ENCODE assay signal across 10 cellular contexts in the genomic region with DNA sequence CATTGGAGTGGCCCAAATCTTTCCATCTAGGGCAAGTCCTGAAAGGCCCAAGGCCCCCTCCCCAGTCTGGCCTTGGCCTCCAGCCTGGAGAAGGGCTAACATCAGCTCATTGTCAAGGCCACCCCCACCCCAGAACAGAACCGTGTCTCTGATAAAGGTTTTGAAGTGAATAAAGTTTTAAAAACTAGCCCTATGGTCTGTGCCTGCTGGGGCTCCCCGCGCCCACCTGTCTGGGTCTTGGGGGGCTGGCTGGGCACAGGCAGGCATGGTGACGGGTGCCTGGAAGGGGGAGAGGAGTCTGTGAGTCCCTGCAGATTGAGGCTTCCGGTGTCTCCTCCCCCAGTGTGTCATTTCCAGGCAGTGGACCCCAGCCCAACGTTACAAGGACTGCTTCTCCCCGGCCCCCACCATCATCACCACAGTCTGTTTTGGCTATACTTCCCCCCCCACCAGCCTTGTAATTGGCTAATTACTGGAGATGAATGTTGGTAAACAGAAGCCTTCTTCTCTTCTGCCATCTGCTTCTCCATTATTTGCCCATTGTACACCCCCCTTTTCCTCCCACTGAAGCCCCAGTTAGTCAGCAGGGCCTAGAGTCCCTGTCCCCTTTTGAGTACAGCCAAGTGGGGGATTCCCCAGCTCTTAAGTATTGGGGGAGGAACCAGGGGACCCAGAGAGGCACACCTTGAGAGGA. TPM values are rescaled to one million over a fixed set of nuclear protein-coding genes. Genes with fewer than 3 reads are reported as not detected.
DNase-seq lines count a peak whose midpoint lies in the region; ATAC-seq and TF ChIP-seq lines count a peak whose summit lies in the region.
"Had no signal": no experiment of that assay in that cellular context is flagged by ENCODE, and none has a peak within 500 bp of the region (broad histone marks: within the 10 kb centered on the region; RNA-seq: fewer than 3 reads in every experiment).

No MANE protein-coding gene starts in this region.

- WGBS in right cardiac atrium, result 37% methylated on average over 7 of the region's 7 CpGs

- no peaks in the 10 kb centered on the region for H3K9me3 ChIP-seq in RWPE2 (ENCODE audit: severe bottlenecking)
- H3K9me3 ChIP-seq in right cardiac atrium (ENCODE audit: control insufficient read depth, low read length), result no peaks in the 10 kb centered on the region
- no peaks in the 10 kb centered on the region for H3K9me3 ChIP-seq in thoracic aorta

- peaks cover 27 to 32% of the 10 kb centered on the region in 2 donors for H3K4me1 Mint-ChIP-seq in immature natural killer cell

- TF ChIP-seq CTCF in RWPE2 (IDR thresholded peaks at IDR 0.05; ENCODE audit: poor library complexity, severe bottlenecking) (no peak), thoracic aorta (IDR thresholded peaks at IDR 0.05) (no peak)

- H3K27me3 Mint-ChIP-seq in immature natural killer cell (ENCODE audit: low read depth in 3 of 3), result peaks cover 3 to 8% (median 5%) of the 10 kb centered on the region in 3 donors

- DNase-seq in activated naive CD4-positive, alpha-beta T cell treated with anti-CD3 and anti-CD28 coated beads, Interleukin-2, amount 50 U/mL, for 72 hours (ENCODE audit: low spot score in 2 of 2), result no peak
- DNase-seq in activated naive CD4-positive, alpha-beta T cell (lab: John Stamatoyannopoulos, UW), result no peak
- DNase-seq in RWPE2 (ENCODE audit: low spot score) (no peak), right cardiac atrium (no peak), thoracic aorta (ENCODE audit: low spot score) (no peak), erythroblast (lab: John Stamatoyannopoulos, UW) (no peak), immature natural killer cell (no peak), SK-N-DZ (ENCODE audit: low spot score) (no peak)

- TF ChIP-seq POLR2A in erythroblast (IDR thresholded peaks at IDR 0.05; ENCODE audit: low read length), result no peak

- intact Hi-C loops in right cardiac atrium (cut with DNase I), result no loop called here

- H3K27ac Mint-ChIP-seq in activated naive CD4-positive, alpha-beta T cell treated with anti-CD3 and anti-CD28 coated beads, Interleukin-2, amount 50 U/mL, for 72 hours, result peak overlapping the region; percentile 44 to 82
- H3K27ac Mint-ChIP-seq in immature natural killer cell, result peak overlapping the region in 2 of 6 donors; percentile 39 to 49

- H3K27ac ChIP-seq in RWPE2 (ENCODE audit: poor library complexity, severe bottlenecking) (peak overlapping the region; percentile 75), right cardiac atrium (ENCODE audit: low read length) (peak overlapping the region; percentile 55), thoracic aorta (peak overlapping the region; percentile 80 to 93)
- H3K27ac ChIP-seq: C4-2B had no signal

- H3K4me3 Mint-ChIP-seq in immature natural killer cell, result peak overlapping the region in 1 of 5 donors; percentile 13

- no peak for ATAC-seq in activated naive CD4-positive, alpha-beta T cell treated with anti-CD3 and anti-CD28 coated beads, Interleukin-2, amount 50 U/mL, for 72 hours
- ATAC-seq in RWPE2 (ENCODE audit: low read depth) (no peak), right cardiac atrium (peak in 1 of 2 donors; percentile 2), thoracic aorta (ENCODE audit: insufficient number of reproducible peaks, low FRiP score, low read depth) (no peak)

- peaks cover 21% of the 10 kb centered on the region for H3K4me1 ChIP-seq in RWPE2 (ENCODE audit: insufficient read depth, poor library complexity, severe bottlenecking)
- H3K4me1 ChIP-seq in right cardiac atrium (ENCODE audit: control insufficient read depth, insufficient read depth, low read length), result peaks cover 7% of the 10 kb centered on the region
- peaks cover 19 to 50% of the 10 kb centered on the region in 2 donors for H3K4me1 ChIP-seq in thoracic aorta (ENCODE audit: control insufficient read depth in 1 of 2, low read depth in 2 of 2)

- peaks cover 11 to 41% of the 10 kb centered on the region in 2 donors for H3K36me3 Mint-ChIP-seq in activated naive CD4-positive, alpha-beta T cell treated with anti-CD3 and anti-CD28 coated beads, Interleukin-2, amount 50 U/mL, for 72 hours
- H3K36me3 Mint-ChIP-seq in immature natural killer cell, result peaks cover 0 to 8% (median 7%) of the 10 kb centered on the region in 3 donors

- H3K36me3 ChIP-seq in RWPE2 (ENCODE audit: low read depth) (peaks cover 68% of the 10 kb centered on the region), thoracic aorta (peaks cover 38% of the 10 kb centered on the region)

- H3K9me3 Mint-ChIP-seq in activated naive CD4-positive, alpha-beta T cell treated with anti-CD3 and anti-CD28 coated beads, Interleukin-2, amount 50 U/mL, for 72 hours, result no peaks in the 10 kb centered on the region
- no peaks in the 10 kb centered on the region for H3K9me3 Mint-ChIP-seq in immature natural killer cell
- H3K9me3 Mint-ChIP-seq: activated T-helper 2 cell treated with anti-CD3 and anti-CD28 coated beads, Interferon-gamma antibody, Interleukin-2, Interleukin-4, amounts not matched to agents 10 μg/mL and 5 μg/mL and 100 μg/mL, durations not matched to agents 14 hours and 24 hours and 36 hours had no signal

- H3K4me3 ChIP-seq in RWPE2 (ENCODE audit: severe bottlenecking) (no peak overlapping the region), right cardiac atrium (ENCODE audit: low read length) (no peak overlapping the region), thoracic aorta (no peak overlapping the region)

- H3K27me3 ChIP-seq in RWPE2 (ENCODE audit: insufficient read depth, poor library complexity, severe bottlenecking) (no peaks in the 10 kb centered on the region), right cardiac atrium (ENCODE audit: control insufficient read depth, insufficient read depth) (no peaks in the 10 kb centered on the region), thoracic aorta (replicated peaks; ENCODE audit: insufficient read depth) (no peaks in the 10 kb centered on the region)

RNA-seq across cellular contexts. Expression of a gene that starts 3.4 kb away (rescaled TPM):
- 10 to 100 TPM in 1 of 2 donors, 1 to 10 TPM in 1; 7.7 to 26.7 TPM for total RNA-seq in activated naive CD4-positive, alpha-beta T cell treated with anti-CD3 and anti-CD28 coated beads, Interleukin-2, amount 50 U/mL, for 72 hours
- total RNA-seq in right cardiac atrium (10 to 100 TPM; 24.3 to 33.2 (median 29.1) TPM), thoracic aorta (10 to 100 TPM; 30.2 to 42.8 TPM)
- polyA plus RNA-seq in right cardiac atrium (64.5 TPM), immature natural killer cell (10 to 100 TPM; 37.4 to 69.1 (median 56.8) TPM)
- 33.3 and 37.3 TPM in 2 replicates for polyA plus RNA-seq in SK-N-DZ (2014; cell fraction: cytosol; rRNA removed)
- 18.4 and 25.6 TPM in 2 replicates for polyA plus RNA-seq in SK-N-DZ (2014; cell fraction: nucleus; rRNA removed)

RNA-seq across cellular contexts. Expression of a gene that starts 7.9 kb away (rescaled TPM):
- 100 to 1,000 TPM; 146 to 207 TPM for total RNA-seq in activated naive CD4-positive, alpha-beta T cell treated with anti-CD3 and anti-CD28 coated beads, Interleukin-2, amount 50 U/mL, for 72 hours
- 100 to 1,000 TPM; 127 to 137 (median 133) TPM for total RNA-seq in right cardiac atrium
- polyA plus RNA-seq in right cardiac atrium, result 122 TPM
- total RNA-seq in thoracic aorta, result 100 to 1,000 TPM; 116 to 130 TPM
- 100 to 1,000 TPM in 1 of 3 donors, 10 to 100 TPM in 2; 68.9 to 121 (median 69.4) TPM for polyA plus RNA-seq in immature natural killer cell
- polyA plus RNA-seq in SK-N-DZ (2014; cell fraction: cytosol; rRNA removed), result 103 and 107 TPM in 2 replicates
- 122 and 155 TPM in 2 replicates for polyA plus RNA-seq in SK-N-DZ (2014; cell fraction: nucleus; rRNA removed)

RNA-seq across cellular contexts. Expression of a gene that starts 15.2 kb away (rescaled TPM):
- total RNA-seq in activated naive CD4-positive, alpha-beta T cell treated with anti-CD3 and anti-CD28 coated beads, Interleukin-2, amount 50 U/mL, for 72 hours, result 100 to 1,000 TPM; 505 to 624 TPM
- total RNA-seq in right cardiac atrium, result 100 to 1,000 TPM; 314 to 703 (median 631) TPM
- polyA plus RNA-seq in right cardiac atrium, result 374 TPM
- total RNA-seq in thoracic aorta, result 100 to 1,000 TPM; 415 to 467 TPM
- 100 to 1,000 TPM; 125 to 301 (median 238) TPM for polyA plus RNA-seq in immature natural killer cell
- polyA plus RNA-seq in SK-N-DZ (2014; cell fraction: cytosol; rRNA removed), result 519 and 594 TPM in 2 replicates
- polyA plus RNA-seq in SK-N-DZ (2014; cell fraction: nucleus; rRNA removed), result 267 and 339 TPM in 2 replicates

RNA-seq across cellular contexts. Expression of a gene that starts 15.8 kb away (rescaled TPM):
- total RNA-seq in activated naive CD4-positive, alpha-beta T cell treated with anti-CD3 and anti-CD28 coated beads, Interleukin-2, amount 50 U/mL, for 72 hours, result 1 to 10 TPM in 1 of 2 donors, under 1 TPM in 1; 0.31 to 1.3 TPM
- 10 to 100 TPM in 2 of 4 donors, 1 to 10 TPM in 2; 5.0 to 13.8 (median 11.1) TPM for total RNA-seq in right cardiac atrium
- polyA plus RNA-seq in right cardiac atrium, result 7.0 TPM
- total RNA-seq in thoracic aorta, result not detected
- not detected for polyA plus RNA-seq in immature natural killer cell
- polyA plus RNA-seq in SK-N-DZ (2014; cell fraction: cytosol; rRNA removed), result not detected in 2 replicates
- not detected in 2 replicates for polyA plus RNA-seq in SK-N-DZ (2014; cell fraction: nucleus; rRNA removed)

RNA-seq across cellular contexts. Expression of a gene that starts 20.1 kb away (rescaled TPM):
- 100 to 1,000 TPM in 1 of 2 donors, 10 to 100 TPM in 1; 89.2 to 116 TPM for total RNA-seq in activated naive CD4-positive, alpha-beta T cell treated with anti-CD3 and anti-CD28 coated beads, Interleukin-2, amount 50 U/mL, for 72 hours
- total RNA-seq in right cardiac atrium, result 10 to 100 TPM; 32.6 to 44.8 (median 42.9) TPM
- 38.7 TPM for polyA plus RNA-seq in right cardiac atrium
- 10 to 100 TPM; 31.8 to 76.8 TPM for total RNA-seq in thoracic aorta
- 10 to 100 TPM; 57.2 to 82.0 (median 71.1) TPM for polyA plus RNA-seq in immature natural killer cell
- polyA plus RNA-seq in SK-N-DZ (2014; cell fraction: cytosol; rRNA removed), result 81.9 and 107 TPM in 2 replicates
- 73.3 and 79.5 TPM in 2 replicates for polyA plus RNA-seq in SK-N-DZ (2014; cell fraction: nucleus; rRNA removed)
